In the genomic region with DNA sequence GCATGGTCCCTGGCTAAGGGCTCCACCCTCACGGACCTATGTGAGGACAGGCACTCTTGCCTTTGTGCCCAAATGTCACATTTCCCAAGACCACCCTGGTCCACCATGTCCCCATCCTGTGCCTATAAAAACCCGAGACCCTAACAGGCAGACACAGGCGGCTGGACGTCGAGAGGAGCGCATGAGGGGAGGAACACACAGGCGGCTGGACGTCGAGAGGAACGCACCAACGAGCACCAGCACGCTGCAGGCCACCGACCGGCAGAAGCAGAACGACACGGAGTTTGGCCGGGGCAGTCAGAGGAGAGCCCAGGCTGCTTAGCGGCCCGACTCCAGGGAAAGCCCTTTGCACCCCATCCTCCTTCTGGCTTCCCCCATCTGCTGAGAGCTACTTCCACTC, we compare ENCODE assay signal across 16 cellular contexts.
"Had no signal": no experiment of that assay in that cellular context is flagged by ENCODE, and none has a peak within 500 bp of the region (broad histone marks: within the 10 kb centered on the region; RNA-seq: fewer than 3 reads in every experiment).

No MANE protein-coding gene starts in this region.

- H3K4me3 Mint-ChIP-seq: activated CD4-positive, alpha-beta T cell treated with anti-CD3 and anti-CD28 coated beads, Interleukin-2, amount 10 ng/mL, durations not matched to agents 24 days and 14 days; activated CD8-positive, alpha-beta T cell treated with anti-CD3 and anti-CD28 coated beads for 36 hours; activated T-cell treated with anti-CD3 and anti-CD28 coated beads, Interleukin-2, amount 50 U/mL, for 72 hours; dendritic cell treated with granulocyte-macrophage colony-stimulating factor and Interleukin-4, amounts not matched to agents 40 ng/mL and 50 ng/mL, for 4 days; neural crest cell; T-cell had no signal

- H3K27ac Mint-ChIP-seq: activated CD4-positive, alpha-beta T cell treated with anti-CD3 and anti-CD28 coated beads, Interleukin-2, amount 10 ng/mL, durations not matched to agents 24 days and 14 days; activated CD8-positive, alpha-beta T cell treated with anti-CD3 and anti-CD28 coated beads for 36 hours; activated naive CD4-positive, alpha-beta T cell treated with anti-CD3 and anti-CD28 coated beads, Interleukin-2, amount 50 U/mL, for 72 hours; activated T-cell treated with anti-CD3 and anti-CD28 coated beads, Interleukin-2, amount 50 U/mL, for 72 hours; dendritic cell treated with granulocyte-macrophage colony-stimulating factor and Interleukin-4, amounts not matched to agents 40 ng/mL and 50 ng/mL, for 4 days; T-cell had no signal

- H3K4me1 Mint-ChIP-seq: activated CD4-positive, alpha-beta T cell treated with anti-CD3 and anti-CD28 coated beads, Interleukin-2, amount 10 ng/mL, durations not matched to agents 24 days and 14 days; T-cell had no signal

- DNase-seq: activated CD4-positive, alpha-beta T cell treated with anti-CD3 and anti-CD28 coated beads, Interleukin-2, amount 10 ng/mL, durations not matched to agents 24 days and 14 days; activated CD8-positive, alpha-beta T cell treated with anti-CD3 and anti-CD28 coated beads for 36 hours; activated gamma-delta T cell treated with Interleukin-2 at 50 U/mL for 16 hours; activated T-cell treated with anti-CD3 and anti-CD28 coated beads, Interleukin-2, amount 50 U/mL, for 72 hours; cerebellar nuclear complex; effector memory CD4-positive, alpha-beta T cell; foreskin fibroblast; stimulated activated CD4-positive, alpha-beta T cell treated with anti-CD3 and anti-CD28 coated beads, Interleukin-12 subunit alpha, Interleukin-12 subunit beta, amount 100 ng/mL, for 4 hours; stimulated activated CD4-positive, alpha-beta T cell treated with anti-CD3 and anti-CD28 coated beads, Interleukin-1b, Interleukin-23, amount 100 ng/mL, for 48 hours; stimulated activated naive CD4-positive, alpha-beta T cell treated with Interleukin-2 at 50 U/mL for 16 hours had no signal

- ATAC-seq: activated CD8-positive, alpha-beta T cell treated with anti-CD3 and anti-CD28 coated beads for 36 hours; activated naive CD4-positive, alpha-beta T cell treated with anti-CD3 and anti-CD28 coated beads, Interleukin-2, amount 50 U/mL, for 72 hours; activated T-cell treated with anti-CD3 and anti-CD28 coated beads, Interleukin-2, amount 50 U/mL, for 72 hours; pancreas; SK-N-SH treated with all-trans-retinoic acid at 6 μM for 48 hours; T-cell had no signal

- H3K27me3 Mint-ChIP-seq: activated CD4-positive, alpha-beta T cell treated with anti-CD3 and anti-CD28 coated beads, Interleukin-2, amount 10 ng/mL, durations not matched to agents 24 days and 14 days; dendritic cell treated with granulocyte-macrophage colony-stimulating factor and Interleukin-4, amounts not matched to agents 40 ng/mL and 50 ng/mL, for 4 days had no signal

- H3K36me3 Mint-ChIP-seq: T-cell had no signal
